ENCODE assay signal across 19 cellular contexts in the genomic region with DNA sequence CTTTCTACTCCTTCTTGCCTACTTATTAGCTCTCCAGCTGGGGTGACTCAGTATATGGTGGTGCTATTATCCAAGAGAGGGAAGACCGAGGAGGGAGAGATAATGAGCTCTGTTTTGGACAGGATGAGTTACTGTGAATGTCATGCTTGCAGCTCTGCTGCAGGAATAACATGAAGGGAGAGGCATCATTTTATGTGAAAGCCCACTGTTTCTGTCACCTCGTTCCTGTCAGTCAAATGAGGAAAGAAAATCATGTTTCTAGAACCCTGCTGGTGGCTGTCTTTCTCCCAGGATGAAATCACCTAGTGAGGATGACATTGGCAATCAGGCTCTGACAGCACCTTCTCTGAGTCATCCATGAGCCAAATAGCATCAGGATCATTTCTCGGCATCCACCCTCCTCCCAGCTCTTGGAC.
DNase-seq lines count a peak whose midpoint lies in the region; ATAC-seq, FAIRE-seq and TF ChIP-seq lines count a peak whose summit lies in the region.
"Had no signal": no experiment of that assay in that cellular context is flagged by ENCODE, and none has a peak within 500 bp of the region (broad histone marks: within the 10 kb centered on the region; RNA-seq: fewer than 3 reads in every experiment).

No MANE protein-coding gene starts in this region.

- FAIRE-seq in urothelium cell line (lab: Jason Lieb, UNC), result no peak
- FAIRE-seq: A204.1, G401.6, GM12892 had no signal

- H3K36me3 ChIP-seq in A673 (ENCODE audit: insufficient read depth, low read length, poor library complexity, severe bottlenecking), result no peaks in the 10 kb centered on the region
- H3K36me3 ChIP-seq: BE2C had no signal

- no peaks in the 10 kb centered on the region for H3K27me3 ChIP-seq in A673 (replicated peaks; ENCODE audit: insufficient read depth, low read depth, low read length, poor library complexity)
- H3K27me3 ChIP-seq: BE2C had no signal

- no TSS peak for BruUV-seq in A673 (replicated peaks; lab: Mats Ljungman, UMichigan)

- POLR2A ChIA-PET in A673 (lab: Charles Lee; ENCODE audit: low non-redundant PET), result interaction anchor here (0.5 kb wide), 1 partner anchor 1069 kb away, joined by 8 read pairs; no protein-coding TSS in a partner anchor

- no peak overlapping the region for H3K27ac ChIP-seq in A673 (ENCODE audit: low read depth, low read length, poor library complexity, severe bottlenecking)
- H3K27ac ChIP-seq: C4-2B had no signal

- intact Hi-C loops in A673 (cut with micrococcal nuclease; ENCODE audit: unreplicated experiment), result no loop called here
- intact Hi-C loops in head of caudate nucleus (cut with DNase I), result no loop called here

- no peaks in the 10 kb centered on the region for H3K4me1 ChIP-seq in A673 (ENCODE audit: insufficient read depth, low read length, poor library complexity, severe bottlenecking)
- H3K4me1 ChIP-seq: BE2C had no signal

- no peaks in the 10 kb centered on the region for H3K9me3 ChIP-seq in A673 (ENCODE audit: low read depth, low read length, poor library complexity, severe bottlenecking)
- H3K9me3 ChIP-seq: BE2C had no signal

- no peak overlapping the region for H3K4me3 ChIP-seq in A673 (ENCODE audit: low read depth, low read length, poor library complexity, severe bottlenecking)
- H3K4me3 ChIP-seq: GM23338 had no signal

- CTCF ChIA-PET in A673 (lab: Charles Lee), result no interaction called here

- peak; percentile 14 for DNase-seq in A673 (ENCODE audit: low spot score)
- DNase-seq in NCI-H69 (lab: John Stamatoyannopoulos, UW), result peak; percentile 66
- peak in 26 of 42 donors; percentile 1 to 73 (median 30) for DNase-seq in head of caudate nucleus
- DNase-seq in urothelium cell line (ENCODE audit: low spot score), result peak; percentile 52
- no peak for DNase-seq in activated CD4-positive, alpha-beta T cell treated with anti-CD3 and anti-CD28 coated beads for 1 hour
- DNase-seq: BE2C; CD4-positive, alpha-beta memory T cell; DMS79 treated with DMSO at 0.1 percent for 48 hours; EL; H9; IMR-90; KBM-7 had no signal

- no peak for TF ChIP-seq CTCF in A673 (conservative IDR thresholded peaks at IDR 0.05; ENCODE audit: low read depth, low read length)

- ATAC-seq in GM18511 (IDR thresholded peaks at IDR 0.05; ENCODE audit: unreplicated experiment), result no peak
- no peak for ATAC-seq in GM19395 (IDR thresholded peaks at IDR 0.05; ENCODE audit: unreplicated experiment)
- ATAC-seq: GM23338 had no signal
